In the genomic region with DNA sequence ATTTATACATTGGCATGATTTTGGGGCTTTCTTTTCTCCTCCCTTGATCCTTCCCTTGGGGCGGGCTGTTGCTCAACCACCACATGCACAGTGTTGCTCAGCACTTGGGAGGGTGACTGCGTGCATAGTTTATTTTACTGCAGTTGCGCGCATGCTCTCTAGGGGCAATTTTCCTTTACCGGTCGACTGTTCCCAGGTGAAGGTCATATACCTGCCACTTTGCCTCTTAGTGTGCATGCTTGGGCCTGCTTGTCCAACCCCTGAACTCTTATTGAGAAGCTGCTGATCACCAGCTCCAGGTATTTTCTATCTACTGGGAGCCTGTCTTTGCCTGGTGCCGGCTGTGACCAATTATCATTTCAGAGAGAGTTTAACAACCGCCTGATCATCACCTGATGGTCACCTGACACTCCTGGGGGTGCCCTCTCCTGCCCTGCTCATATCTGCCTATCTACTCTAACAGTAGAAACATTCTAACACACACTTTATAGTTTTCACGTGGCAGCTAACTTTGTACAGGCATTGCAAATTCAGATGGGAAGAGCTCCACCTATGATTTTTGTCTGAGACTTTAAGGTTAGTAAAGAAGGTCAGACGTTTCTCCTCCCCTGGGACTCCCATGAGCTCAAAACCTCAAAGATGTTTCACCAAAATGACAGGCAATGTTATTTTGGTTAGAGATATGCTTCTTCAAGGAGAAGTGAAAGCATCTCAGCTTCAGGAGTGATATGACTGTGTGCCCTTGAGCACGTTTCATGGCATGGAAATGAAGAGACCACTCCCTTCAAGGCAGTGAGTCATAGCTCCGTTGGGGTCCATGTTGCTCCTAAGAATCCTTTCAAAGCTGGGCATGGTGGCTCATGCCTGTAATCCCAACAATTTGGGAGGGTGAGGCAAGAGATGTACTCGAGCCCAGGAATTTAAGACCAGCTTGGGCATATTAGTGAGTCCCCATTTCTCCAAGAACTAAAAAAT, we compare ENCODE assay signal across 1 cellular context.
A peak's percentile ranks its signal among the peaks of the same experiment; 100 is the strongest.
TF ChIP-seq lines count a peak whose summit lies in the region.

No MANE protein-coding gene starts in this region.

TF ChIP-seq in K562, 482 proteins besides CTCF, POLR2A, EP300 and RAD21 (continued from another document):
- TF ChIP-seq, protein P1, sequence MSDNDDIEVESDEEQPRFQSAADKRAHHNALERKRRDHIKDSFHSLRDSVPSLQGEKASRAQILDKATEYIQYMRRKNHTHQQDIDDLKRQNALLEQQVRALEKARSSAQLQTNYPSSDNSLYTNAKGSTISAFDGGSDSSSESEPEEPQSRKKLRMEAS (CRISPR knock-in tag; IDR thresholded peaks at IDR 0.05): peak; percentile 76
- TF ChIP-seq MAZ (CRISPR knock-in tag; conservative IDR thresholded peaks at IDR 0.05 in 1 of 2, IDR thresholded peaks at IDR 0.05 in 1 of 2): peak; percentile 42 to 43; a peak in 1 of 4 replicates
- TF ChIP-seq JUND (IDR thresholded peaks at IDR 0.05; ENCODE audit: borderline replicate concordance, low read depth, low read length): peak; percentile 76
- peak; percentile 76; the same call in 2 of the 3 replicates for TF ChIP-seq JUND (tag; IDR thresholded peaks at IDR 0.05; ENCODE audit: borderline replicate concordance, low read depth, low read length)
- TF ChIP-seq, protein P2, sequence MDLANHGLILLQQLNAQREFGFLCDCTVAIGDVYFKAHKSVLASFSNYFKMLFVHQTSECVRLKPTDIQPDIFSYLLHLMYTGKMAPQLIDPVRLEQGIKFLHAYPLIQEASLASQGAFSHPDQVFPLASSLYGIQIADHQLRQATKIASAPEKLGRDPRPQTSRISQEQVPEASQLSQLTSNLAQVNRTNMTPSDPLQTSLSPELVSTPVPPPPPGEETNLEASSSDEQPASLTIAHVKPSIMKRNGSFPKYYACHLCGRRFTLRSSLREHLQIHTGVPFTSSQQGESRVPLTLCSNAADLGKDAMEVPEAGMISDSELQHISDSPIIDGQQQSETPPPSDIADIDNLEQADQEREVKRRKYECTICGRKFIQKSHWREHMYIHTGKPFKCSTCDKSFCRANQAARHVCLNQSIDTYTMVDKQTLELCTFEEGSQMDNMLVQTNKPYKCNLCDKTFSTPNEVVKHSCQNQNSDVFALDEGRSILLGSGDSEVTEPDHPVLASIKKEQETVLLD (IDR thresholded peaks at IDR 0.05): peak; percentile 64; the same call in 1 of the 2 replicates
- TF ChIP-seq ZNF551 (CRISPR knock-in tag; IDR thresholded peaks at IDR 0.05): no peak
- TF ChIP-seq TEAD2 (tag; IDR thresholded peaks at IDR 0.05): 0 out of 2 replicates have a peak, but pooled peaks have one; percentile 30
- no peak for TF ChIP-seq FOXJ3 (CRISPR knock-in tag; IDR thresholded peaks at IDR 0.05)
- TF ChIP-seq ZNF766 (CRISPR knock-in tag; conservative IDR thresholded peaks at IDR 0.05): peak; percentile 70
- peak; percentile 88; the same call in 1 of the 2 replicates for TF ChIP-seq ERF (CRISPR knock-in tag; IDR thresholded peaks at IDR 0.05)
- TF ChIP-seq CBFA2T3 (IDR thresholded peaks at IDR 0.05): peak; percentile 16; the same call in 1 of the 2 replicates
- TF ChIP-seq MTF1 (CRISPR knock-in tag; IDR thresholded peaks at IDR 0.05; ENCODE audit: borderline replicate concordance): peak; percentile 82; the same call in 1 of the 2 replicates
- TF ChIP-seq ZNF165 (CRISPR knock-in tag; IDR thresholded peaks at IDR 0.05; ENCODE audit: borderline replicate concordance): 0 out of 2 replicates have a peak, but pooled peaks have one; percentile 22
- TF ChIP-seq L3MBTL2 (IDR thresholded peaks at IDR 0.05): peak; percentile 73
- TF ChIP-seq SMARCA5 (IDR thresholded peaks at IDR 0.05): no peak
- peak; percentile 51; the same call in 1 of the 2 replicates for TF ChIP-seq NFRKB (IDR thresholded peaks at IDR 0.05; ENCODE audit: low read depth)
- TF ChIP-seq PHF20 (IDR thresholded peaks at IDR 0.05; ENCODE audit: partially characterized antibody): no peak
